In genomic region chr6:32430179-32430578, GRCh38 we compare ENCODE assay signal across 34 cellular contexts. TPM values are rescaled to one million over a fixed set of nuclear protein-coding genes. Genes with fewer than 3 reads are reported as not detected.
"Had no signal": no experiment of that assay in that cellular context is flagged by ENCODE, and none has a peak within 500 bp of the region (broad histone marks: within the 10 kb centered on the region; RNA-seq: fewer than 3 reads in every experiment).

No MANE protein-coding gene starts in this region.

- FAIRE-seq: endometrium, islet of Langerhans, keratinocyte had no signal

- H3K4me1 Mint-ChIP-seq: endodermal cell, mesothelial cell of epicardium had no signal

- H3K4me3 Mint-ChIP-seq: dendritic cell treated with granulocyte-macrophage colony-stimulating factor and Interleukin-4, amounts not matched to agents 40 ng/mL and 50 ng/mL, for 4 days; effector memory CD8-positive, alpha-beta T cell; endodermal cell; mesothelial cell of epicardium had no signal

- H3K27me3 ChIP-seq: colonic mucosa, gastrocnemius medialis, left lung had no signal

- ATAC-seq: effector memory CD8-positive, alpha-beta T cell; esophagus mucosa; gastrocnemius medialis; heart right ventricle; left cardiac atrium; left lung; left ventricle myocardium superior; lower lobe of right lung; mucosa of descending colon had no signal

- DNase-seq: colonic mucosa; cortex of kidney; effector CD8-positive, alpha-beta T cell; effector memory CD8-positive, alpha-beta T cell; endodermal cell; erythroblast; esophagus squamous epithelium; foreskin fibroblast; foreskin melanocyte; gastrocnemius medialis; glutamatergic neuron; head of caudate nucleus; heart right ventricle; hippocampal formation; left cardiac atrium; left lung; left ventricle myocardium superior; lower lobe of right lung; mesenchymal stem cell; mucosa of descending colon had no signal

- H3K36me3 Mint-ChIP-seq: mesothelial cell of epicardium had no signal

- H3K36me3 ChIP-seq: colonic mucosa, esophagus squamous epithelium, gastrocnemius medialis, heart right ventricle, left lung, lower lobe of right lung had no signal

- H3K4me3 ChIP-seq: colonic mucosa, esophagus squamous epithelium, gastrocnemius medialis, heart right ventricle, left lung, lower lobe of right lung, mucosa of descending colon had no signal

- H3K27ac ChIP-seq: colonic mucosa, epithelial cell of prostate, esophagus squamous epithelium, gastrocnemius medialis, heart right ventricle, left lung, lower lobe of right lung had no signal

- H3K27me3 Mint-ChIP-seq: dendritic cell treated with granulocyte-macrophage colony-stimulating factor and Interleukin-4, amounts not matched to agents 40 ng/mL and 50 ng/mL, for 4 days had no signal

- H3K9me3 ChIP-seq: colonic mucosa, esophagus squamous epithelium, gastrocnemius medialis, heart right ventricle, left lung, lower lobe of right lung, mucosa of descending colon had no signal

- H3K4me1 ChIP-seq: colonic mucosa, esophagus squamous epithelium, gastrocnemius medialis, heart right ventricle, left lung, lower lobe of right lung had no signal

- H3K9me3 Mint-ChIP-seq: dendritic cell treated with granulocyte-macrophage colony-stimulating factor and Interleukin-4, amounts not matched to agents 40 ng/mL and 50 ng/mL, for 4 days; effector memory CD8-positive, alpha-beta T cell; mesothelial cell of epicardium had no signal

- H3K27ac Mint-ChIP-seq: dendritic cell treated with granulocyte-macrophage colony-stimulating factor and Interleukin-4, amounts not matched to agents 40 ng/mL and 50 ng/mL, for 4 days; effector memory CD8-positive, alpha-beta T cell; endodermal cell; mesothelial cell of epicardium had no signal

RNA-seq across cellular contexts. Expression of gene HLA-DRA, which starts 9.5 kb away (rescaled TPM):
- total RNA-seq: lung microvascular endothelial cell, mesothelial cell of epicardium had no signal

RNA-seq across cellular contexts. Expression of gene BTNL2, which starts 23.2 kb away (rescaled TPM):
- total RNA-seq: colonic mucosa, dermis microvascular lymphatic vessel endothelial cell, endodermal cell, esophagus mucosa, esophagus squamous epithelium, gastrocnemius medialis, glomerular endothelial cell, heart right ventricle, kidney epithelial cell, left cardiac atrium, left lung, left ventricle myocardium superior, lower leg skin, lower lobe of right lung, lung microvascular endothelial cell, mesenteric fat pad, mesothelial cell of epicardium, mucosa of descending colon, myocyte had no signal
- polyA plus RNA-seq: heart right ventricle, keratinocyte had no signal

RNA-seq across cellular contexts. Expression of gene TSBP1, which starts 58.5 kb away (rescaled TPM):
- total RNA-seq: colonic mucosa, dermis microvascular lymphatic vessel endothelial cell, endodermal cell, esophagus mucosa, esophagus squamous epithelium, gastrocnemius medialis, glomerular endothelial cell, heart right ventricle, kidney epithelial cell, left cardiac atrium, left lung, left ventricle myocardium superior, lower leg skin, lower lobe of right lung, lung microvascular endothelial cell, mesenteric fat pad, mesothelial cell of epicardium, mucosa of descending colon, myocyte had no signal
- polyA plus RNA-seq: heart right ventricle, keratinocyte had no signal
